Comparison of ENCODE assay signal across 20 cellular contexts in genomic region chr7:17354473-17354872, GRCh38. TPM values are rescaled to one million over a fixed set of nuclear protein-coding genes. Genes with fewer than 3 reads are reported as not detected.
DNase-seq lines count a peak whose midpoint lies in the region; ATAC-seq, FAIRE-seq and TF ChIP-seq lines count a peak whose summit lies in the region.
"Had no signal": no experiment of that assay in that cellular context is flagged by ENCODE, and none has a peak within 500 bp of the region (broad histone marks: within the 10 kb centered on the region; RNA-seq: fewer than 3 reads in every experiment).

No MANE protein-coding gene starts in this region.

- no peak for FAIRE-seq in K562 (lab: Jason Lieb, UNC)
- no peak for FAIRE-seq in HepG2 (lab: Jason Lieb, UNC)
- FAIRE-seq: GM12891, GM18507 had no signal

- no peaks in the 10 kb centered on the region for H3F3A ChIP-seq in neural progenitor cell (ENCODE audit: low read depth)

- 0 out of 2 replicates have a peak overlapping the region, but pooled peaks have one; percentile 9 for H3K27ac ChIP-seq in RWPE1
- peak overlapping the region; percentile 46; the same call in 1 of the 3 replicates for H3K27ac ChIP-seq in K562 (ENCODE audit: extremely low read depth, low read depth, low read length)
- H3K27ac ChIP-seq in HepG2 (ENCODE audit: extremely low read length, insufficient read depth, low read length), result no peak overlapping the region
- H3K27ac ChIP-seq in neural progenitor cell, result no peak overlapping the region

- no peaks in the 10 kb centered on the region for H3K9me1 ChIP-seq in K562 (ENCODE audit: control insufficient read depth, insufficient read depth, low read length)

- H3K9ac ChIP-seq in K562 (ENCODE audit: insufficient read depth in 1 of 2, low read depth in 2 of 2, low read length in 2 of 2), result no peak overlapping the region
- H3K9ac ChIP-seq in HepG2 (ENCODE audit: insufficient read depth, low read depth, low read length), result no peak overlapping the region
- H3K9ac ChIP-seq in neural progenitor cell, result no peak overlapping the region

- TF ChIP-seq CTCF in RWPE1 (conservative IDR thresholded peaks at IDR 0.05; ENCODE audit: low read depth) (no peak), K562 (IDR thresholded peaks at IDR 0.05 in 2 of 3, conservative IDR thresholded peaks at IDR 0.05 in 1 of 3; ENCODE audit: insufficient read depth in 2 of 3, low read depth in 1 of 3, low read length in 3 of 3) (no peak), HepG2 (CRISPR knock-in tag; IDR thresholded peaks at IDR 0.05) (no peak), neural progenitor cell (IDR thresholded peaks at IDR 0.05) (no peak)

- H3K27me3 Mint-ChIP-seq in neural progenitor cell (ENCODE audit: insufficient read depth, low read depth), result no peaks in the 10 kb centered on the region
- H3K27me3 Mint-ChIP-seq: CD4-positive, alpha-beta memory T cell had no signal

- no peaks in the 10 kb centered on the region for H3K9me3 ChIP-seq in K562 (replicated peaks; ENCODE audit: control insufficient read depth, insufficient read depth, low read depth, low read length)
- H3K9me3 ChIP-seq in HepG2 (ENCODE audit: low read length), result no peaks in the 10 kb centered on the region; the same call in 1 of the 2 replicates
- no peaks in the 10 kb centered on the region for H3K9me3 ChIP-seq in neural progenitor cell (ENCODE audit: low read depth)

- CTCF ChIA-PET in RWPE1 (lab: Yijun Ruan, JAX) (interaction anchor here (0.6 kb wide), 1 partner anchor 47 kb away, joined by 3 read pairs; no protein-coding TSS in a partner anchor), K562 (lab: Yijun Ruan, JAX; ENCODE audit: low intra/inter-chr PET ratio) (no interaction called here), HepG2 (lab: Yijun Ruan, JAX; ENCODE audit: low intra/inter-chr PET ratio, low total read pairs) (no interaction called here)

- H3K36me3 Mint-ChIP-seq in neural progenitor cell, result peaks cover 24% of the 10 kb centered on the region

- H3K4me2 ChIP-seq in K562 (ENCODE audit: insufficient read depth, low read length) (no peak overlapping the region), HepG2 (ENCODE audit: low read depth, low read length) (no peak overlapping the region), neural progenitor cell (no peak overlapping the region)
- H3K4me2 ChIP-seq: GM23338 had no signal

- TF ChIP-seq EP300 in K562 (IDR thresholded peaks at IDR 0.05; ENCODE audit: low read length), result no peak
- no peak for TF ChIP-seq EP300 in HepG2 (IDR thresholded peaks at IDR 0.05; ENCODE audit: low read depth in 2 of 2, low read length in 2 of 2)
- TF ChIP-seq EP300 in HepG2 (CRISPR knock-in tag; IDR thresholded peaks at IDR 0.05; ENCODE audit: borderline replicate concordance), result no peak

- DNase-seq in RWPE1 (ENCODE audit: low spot score), result no peak
- no peak for DNase-seq in K562 (ENCODE audit: extremely low read depth in 1 of 4, low spot score in 3 of 4)
- DNase-seq in HepG2 (ENCODE audit: low spot score), result no peak
- no peak for DNase-seq in nucleus accumbens (lab: John Stamatoyannopoulos, UW)
- DNase-seq in neural progenitor cell (ENCODE audit: low spot score), result no peak
- DNase-seq: C1 segment of cervical spinal cord; Calu3; CD4-positive, alpha-beta memory T cell; COR-L47; DMS53; DMS79 treated with DMSO at 0.1 percent for 48 hours; GF-D8; H9 had no signal

- no peaks in the 10 kb centered on the region for H3K36me3 ChIP-seq in K562 (ENCODE audit: control insufficient read depth, insufficient read depth, low read length)
- H3K36me3 ChIP-seq in HepG2 (replicated peaks in 1 of 2; ENCODE audit: control insufficient read depth in 1 of 2, insufficient read depth in 2 of 2, low read length in 2 of 2), result no peaks in the 10 kb centered on the region
- no peaks in the 10 kb centered on the region for H3K36me3 ChIP-seq in neural progenitor cell

- no peak overlapping the region for H2AFZ ChIP-seq in K562 (ENCODE audit: low read depth, low read length)
- no peak overlapping the region for H2AFZ ChIP-seq in HepG2 (ENCODE audit: low read length)
- no peak overlapping the region for H2AFZ ChIP-seq in neural progenitor cell (replicated peaks)
- H2AFZ ChIP-seq: GM23338 had no signal

- peaks cover 32% of the 10 kb centered on the region for H3K9me3 Mint-ChIP-seq in neural progenitor cell

- ATAC-seq in K562 (no peak), HepG2 (peak; percentile 50; the same call in 1 of the 3 replicates), HG03280 (IDR thresholded peaks at IDR 0.05; ENCODE audit: unreplicated experiment) (no peak)
- ATAC-seq: GM23338, HCT116 had no signal

- H3K4me1 Mint-ChIP-seq in neural progenitor cell, result peaks cover 3% of the 10 kb centered on the region
- H3K4me1 Mint-ChIP-seq: GM23338 had no signal

- H4K20me1 ChIP-seq in K562 (replicated peaks; ENCODE audit: control insufficient read depth, insufficient read depth, low read length) (no peaks in the 10 kb centered on the region), HepG2 (ENCODE audit: insufficient read depth, low read length) (no peaks in the 10 kb centered on the region), neural progenitor cell (ENCODE audit: low read depth) (no peaks in the 10 kb centered on the region)

- WGBS in K562 (ENCODE audit: insufficient coverage, low coverage, missing lambda C conversion rate), result 12% methylated on average over 6 of the region's 6 CpGs
- 75% methylated on average over 2 of the region's 6 CpGs for WGBS in HepG2 (ENCODE audit: low lambda C conversion rate)

- H3K4me1 ChIP-seq in K562 (replicated peaks in 1 of 2; ENCODE audit: control insufficient read depth in 2 of 2, insufficient read depth in 2 of 2, low read length in 2 of 2), result no peaks in the 10 kb centered on the region; a peak in 1 of 5 replicates
- no peaks in the 10 kb centered on the region for H3K4me1 ChIP-seq in HepG2 (ENCODE audit: insufficient read depth, low read length)
- H3K4me1 ChIP-seq in neural progenitor cell, result no peaks in the 10 kb centered on the region

- no peak for TF ChIP-seq RAD21 in K562 (CRISPR knock-in tag; conservative IDR thresholded peaks at IDR 0.05 in 1 of 2, IDR thresholded peaks at IDR 0.05 in 1 of 2)
- no peak for TF ChIP-seq RAD21 in HepG2 (CRISPR knock-in tag; IDR thresholded peaks at IDR 0.05)

- H3K27me3 ChIP-seq in K562 (ENCODE audit: control insufficient read depth in 2 of 2, insufficient read depth in 2 of 2, low read length in 2 of 2), result no peaks in the 10 kb centered on the region
- H3K27me3 ChIP-seq in HepG2 (ENCODE audit: control insufficient read depth in 1 of 2, insufficient read depth in 2 of 2, low read length in 2 of 2), result no peaks in the 10 kb centered on the region
- no peaks in the 10 kb centered on the region for H3K27me3 ChIP-seq in neural progenitor cell

- POLR2A ChIA-PET in RWPE1 (lab: Yijun Ruan, JAX; ENCODE audit: low non-redundant PET) (no interaction called here), K562 (lab: Yijun Ruan, JAX) (no interaction called here), HepG2 (lab: Yijun Ruan, JAX) (no interaction called here)

- BruUV-seq in K562 (replicated peaks; lab: Mats Ljungman, UMichigan) (no TSS peak), HepG2 (replicated peaks; lab: Mats Ljungman, UMichigan) (no TSS peak)

- no peaks in the 10 kb centered on the region for H3K79me2 ChIP-seq in K562 (ENCODE audit: control insufficient read depth, insufficient read depth, low read length)
- H3K79me2 ChIP-seq in HepG2 (ENCODE audit: insufficient read depth, low read length), result no peaks in the 10 kb centered on the region
- no peaks in the 10 kb centered on the region for H3K79me2 ChIP-seq in neural progenitor cell (ENCODE audit: low read depth)

- no peak overlapping the region for H3K27ac Mint-ChIP-seq in neural progenitor cell
- H3K27ac Mint-ChIP-seq: GM23338 had no signal

- in situ Hi-C loops in K562 (cut with MboI), result no loop called here
- in situ Hi-C loops in HepG2 (cut with HindIII; ENCODE audit: extremely low pct_ligation_motif_present, low pct_unique_long_range_greater_than_20kb), result no loop called here

- H3K4me3 ChIP-seq in K562, result no peak overlapping the region
- no peak overlapping the region for H3K4me3 ChIP-seq in HepG2 (replicated peaks in 1 of 3; ENCODE audit: insufficient read depth in 1 of 3, low read depth in 2 of 3, low read length in 3 of 3)
- no peak overlapping the region for H3K4me3 ChIP-seq in neural progenitor cell
- H3K4me3 ChIP-seq: GM23338 had no signal

- intact Hi-C loops in K562 (cut with micrococcal nuclease), result no loop called here
- intact Hi-C loops in HepG2 (cut with micrococcal nuclease; ENCODE audit: unreplicated experiment), result no loop called here

- TF ChIP-seq POLR2A in K562 (conservative IDR thresholded peaks at IDR 0.05) (no peak), HepG2 (IDR thresholded peaks at IDR 0.05; ENCODE audit: insufficient read depth in 1 of 2, low read depth in 2 of 2, low read length in 2 of 2) (no peak)

- H3K4me3 Mint-ChIP-seq in neural progenitor cell, result no peak overlapping the region
- H3K4me3 Mint-ChIP-seq: CD4-positive, alpha-beta memory T cell; GM23338; H9 had no signal

RNA-seq across cellular contexts. Expression of gene AHR, which starts 56.0 kb away (rescaled TPM):
- total RNA-seq in K562 (2011; cell fraction: chromatin; rRNA removed; ENCODE audit: low replicate concordance), result not detected in 2 replicates
- not detected in 2 replicates for total RNA-seq in K562 (2011; cell fraction: nucleolus; rRNA removed)
- total RNA-seq in K562 (2011; cell fraction: nucleoplasm; rRNA removed), result not detected in 2 replicates
- total RNA-seq in K562 (2014; rRNA removed), result under 0.01 TPM in 1 of 2 replicates, not detected in the other
- not detected in 2 replicates for total RNA-seq in K562 (2014; rRNA removed; fragmentation: Illumina TruSeq; extraction: Trizol)
- total RNA-seq in K562 (2015; rRNA removed; fragmentation: Illumina TruSeq; extraction: Trizol), result not detected in 2 replicates
- 0.16 and 0.25 TPM in 2 replicates for total RNA-seq in K562 (2021)
- polyA plus RNA-seq in K562 (2011; rRNA removed), result not detected in 2 replicates
- polyA plus RNA-seq in K562 (2011; cell fraction: cytosol; rRNA removed), result not detected in 2 replicates
- polyA plus RNA-seq in K562 (2011; cell fraction: nucleus; rRNA removed), result not detected in 2 replicates
- 0.01 TPM in 1 of 2 replicates, not detected in the other for polyA plus RNA-seq in K562 (2012)
- not detected in 2 replicates for polyA plus RNA-seq in K562 (2014; fragmentation: Illumina TruSeq; extraction: Trizol)
- polyA plus RNA-seq in K562 (2014; fragmentation: Nextera tagmentation; extraction: Ambion mirVana), result not detected
- not detected in 2 replicates for polyA plus RNA-seq in K562 (2014; rRNA removed)
- not detected in 2 replicates for polyA minus RNA-seq in K562 (2011; rRNA and poly(A)+ RNA removed)
- not detected in 2 replicates for polyA minus RNA-seq in K562 (2011; cell fraction: cytosol; rRNA and poly(A)+ RNA removed)
- polyA minus RNA-seq in K562 (2011; cell fraction: nucleus; rRNA and poly(A)+ RNA removed), result 0.13 TPM in 1 of 2 replicates, not detected in the other
- 31.3 and 34.1 TPM in 2 replicates for total RNA-seq in HepG2 (2016; rRNA removed; fragmentation: Illumina TruSeq; extraction: Trizol)
- 1.7 and 3.1 TPM in 2 replicates for total RNA-seq in HepG2 (2016; cell fraction: cytosol; rRNA removed; fragmentation: Illumina TruSeq; extraction: Trizol; ENCODE audit: low read depth)
- total RNA-seq in HepG2 (2016; cell fraction: insoluble cytoplasmic fraction; rRNA removed; fragmentation: Illumina TruSeq; extraction: Trizol), result 30.9 and 33.5 TPM in 2 replicates
- 6.5 and 7.0 TPM in 2 replicates for total RNA-seq in HepG2 (2016; cell fraction: membrane; rRNA removed; fragmentation: Illumina TruSeq; extraction: Trizol)
- total RNA-seq in HepG2 (2016; cell fraction: nucleus; rRNA removed; fragmentation: Illumina TruSeq; extraction: Trizol), result 32.0 and 45.9 TPM in 2 replicates
- 9.0 and 10.0 TPM in 2 replicates for polyA plus RNA-seq in HepG2 (2011; rRNA removed)
- 3.4 and 7.6 TPM in 2 replicates for polyA plus RNA-seq in HepG2 (2011; cell fraction: cytosol; rRNA removed)
- polyA plus RNA-seq in HepG2 (2011; cell fraction: nucleus; rRNA removed), result 17.2 and 19.0 TPM in 2 replicates
- 19.9 and 20.0 TPM in 2 replicates for polyA plus RNA-seq in HepG2 (2012)
- 0.34 and 0.38 TPM in 2 replicates for polyA plus RNA-seq in HepG2 (2016; cell fraction: cytosol; fragmentation: Illumina TruSeq; extraction: Trizol; ENCODE audit: low read depth)
- polyA plus RNA-seq in HepG2 (2016; cell fraction: insoluble cytoplasmic fraction; fragmentation: Illumina TruSeq; extraction: Trizol; ENCODE audit: low read depth), result 12.0 and 12.5 TPM in 2 replicates
- 1.6 and 1.8 TPM in 2 replicates for polyA plus RNA-seq in HepG2 (2016; cell fraction: membrane; fragmentation: Illumina TruSeq; extraction: Trizol; ENCODE audit: low read depth)
- polyA plus RNA-seq in HepG2 (2016; cell fraction: nucleus; fragmentation: Illumina TruSeq; extraction: Trizol; ENCODE audit: insufficient read depth, low read depth), result 19.2 and 22.4 TPM in 2 replicates
- polyA minus RNA-seq in HepG2 (2011; rRNA and poly(A)+ RNA removed; ENCODE audit: low replicate concordance), result 8.4 and 12.3 TPM in 2 replicates
- 26.4 and 26.5 TPM in 2 replicates for polyA minus RNA-seq in HepG2 (2011; cell fraction: cytosol; rRNA and poly(A)+ RNA removed)
- polyA minus RNA-seq in HepG2 (2011; cell fraction: nucleus; rRNA and poly(A)+ RNA removed), result 147 and 166 TPM in 2 replicates
- 5.0 and 5.7 TPM in 2 replicates for total RNA-seq in neural progenitor cell (ENCODE audit: low replicate concordance)
- total RNA-seq: A172, G401 had no signal

Comparison
In these comparisons a context has a peak if more than half of its experiments do, and no peak if none do; other contexts are left out.
1. H3K27ac ChIP-seq: peak in RWPE1 (single experiment) and K562 (single experiment); none in HepG2 (single experiment) and neural progenitor cell (single experiment).